Comparison of ENCODE assay signal across 24 cellular contexts in genomic region chr18:9671214-9671613, GRCh38. TPM values are rescaled to one million over a fixed set of nuclear protein-coding genes. Genes with fewer than 3 reads are reported as not detected.
"Had no signal": no experiment of that assay in that cellular context is flagged by ENCODE, and none has a peak within 500 bp of the region (broad histone marks: within the 10 kb centered on the region; RNA-seq: fewer than 3 reads in every experiment).

No MANE protein-coding gene starts in this region.

- DNase-seq: activated CD4-positive, alpha-beta T cell treated with anti-CD3 and anti-CD28 coated beads, Interleukin-2, amount 10 ng/mL, durations not matched to agents 7 days and 5 days; activated CD8-positive, alpha-beta T cell treated with anti-CD3 and anti-CD28 coated beads, Interleukin-2, amount 10 ng/mL, durations not matched to agents 7 days and 5 days; activated naive CD4-positive, alpha-beta T cell treated with anti-CD3 and anti-CD28 coated beads for 36 hours; activated naive CD8-positive, alpha-beta T cell treated with anti-CD3 and anti-CD28 coated beads, Interleukin-2, amount 50 U/mL, for 24 hours; activated T-cell treated with anti-CD3 and anti-CD28 coated beads, Interleukin-2, amount 50 U/mL, for 24 hours; anterior cingulate cortex; brain microvascular endothelial cell; cortex of kidney; gastrocnemius medialis; head of caudate nucleus; left ventricle myocardium inferior; mucosa of descending colon; naive B cell; T-helper 1 cell; T-helper 9 cell; transverse colon had no signal

- H3K9me3 ChIP-seq: gastrocnemius medialis, left ventricle myocardium inferior, mucosa of descending colon, prostate gland, right atrium auricular region, transverse colon, vagina had no signal

- H3K27ac Mint-ChIP-seq: activated CD4-positive, alpha-beta T cell treated with anti-CD3 and anti-CD28 coated beads, Interleukin-2, amount 10 ng/mL, durations not matched to agents 7 days and 5 days; activated CD8-positive, alpha-beta T cell treated with anti-CD3 and anti-CD28 coated beads, Interleukin-2, amount 10 ng/mL, durations not matched to agents 7 days and 5 days; activated naive CD4-positive, alpha-beta T cell treated with anti-CD3 and anti-CD28 coated beads for 36 hours; activated naive CD8-positive, alpha-beta T cell treated with anti-CD3 and anti-CD28 coated beads, Interleukin-2, amount 50 U/mL, for 24 hours; activated T-cell treated with anti-CD3 and anti-CD28 coated beads, Interleukin-2, amount 50 U/mL, for 24 hours; activated T-helper 2 cell treated with anti-CD3 and anti-CD28 coated beads, Interferon-gamma antibody, Interleukin-2, Interleukin-4, amounts not matched to agents 10 μg/mL and 5 μg/mL and 100 μg/mL, durations not matched to agents 14 hours and 24 hours and 36 hours; memory B cell; stimulated activated naive CD8-positive, alpha-beta T cell treated with anti-CD3 and anti-CD28 coated beads, Interleukin-15, Interleukin-2, amounts not matched to agents 100 ng/mL and 50 ng/mL, for 24 hours had no signal

- H3K27me3 Mint-ChIP-seq: memory B cell had no signal

- H3K27me3 ChIP-seq: brain microvascular endothelial cell, right atrium auricular region, transverse colon, vagina had no signal

- H3K4me3 Mint-ChIP-seq: activated CD4-positive, alpha-beta T cell treated with anti-CD3 and anti-CD28 coated beads, Interleukin-2, amount 10 ng/mL, durations not matched to agents 7 days and 5 days; activated CD8-positive, alpha-beta T cell treated with anti-CD3 and anti-CD28 coated beads, Interleukin-2, amount 10 ng/mL, durations not matched to agents 7 days and 5 days; activated naive CD4-positive, alpha-beta T cell treated with anti-CD3 and anti-CD28 coated beads for 36 hours; activated naive CD8-positive, alpha-beta T cell treated with anti-CD3 and anti-CD28 coated beads, Interleukin-2, amount 50 U/mL, for 24 hours; activated T-cell treated with anti-CD3 and anti-CD28 coated beads, Interleukin-2, amount 50 U/mL, for 24 hours; memory B cell; naive B cell; neural crest cell; stimulated activated naive CD8-positive, alpha-beta T cell treated with anti-CD3 and anti-CD28 coated beads, Interleukin-15, Interleukin-2, amounts not matched to agents 100 ng/mL and 50 ng/mL, for 24 hours had no signal

- H3K27ac ChIP-seq: brain microvascular endothelial cell, gastrocnemius medialis, left ventricle myocardium inferior, prostate gland, right atrium auricular region, transverse colon, vagina had no signal

- H3K4me3 ChIP-seq: gastrocnemius medialis, left ventricle myocardium inferior, mucosa of descending colon, prostate gland, right atrium auricular region, transverse colon, vagina had no signal

- H3K36me3 Mint-ChIP-seq: memory B cell, naive B cell had no signal

- H3K4me1 ChIP-seq: gastrocnemius medialis, prostate gland, right atrium auricular region had no signal

- H3K9me3 Mint-ChIP-seq: activated CD4-positive, alpha-beta T cell treated with anti-CD3 and anti-CD28 coated beads, Interleukin-2, amount 10 ng/mL, durations not matched to agents 7 days and 5 days; activated naive CD4-positive, alpha-beta T cell treated with anti-CD3 and anti-CD28 coated beads for 36 hours; activated naive CD8-positive, alpha-beta T cell treated with anti-CD3 and anti-CD28 coated beads, Interleukin-2, amount 50 U/mL, for 24 hours; activated T-cell treated with anti-CD3 and anti-CD28 coated beads, Interleukin-2, amount 50 U/mL, for 24 hours; activated T-helper 2 cell treated with anti-CD3 and anti-CD28 coated beads, Interferon-gamma antibody, Interleukin-2, Interleukin-4, amounts not matched to agents 10 μg/mL and 5 μg/mL and 100 μg/mL, durations not matched to agents 14 hours and 24 hours and 36 hours; memory B cell; neural crest cell; stimulated activated naive CD8-positive, alpha-beta T cell treated with anti-CD3 and anti-CD28 coated beads, Interleukin-15, Interleukin-2, amounts not matched to agents 100 ng/mL and 50 ng/mL, for 24 hours had no signal

- FAIRE-seq: endometrium had no signal

- H3K36me3 ChIP-seq: brain microvascular endothelial cell, gastrocnemius medialis, left ventricle myocardium inferior, prostate gland, right atrium auricular region, transverse colon, vagina had no signal

RNA-seq across cellular contexts. Expression of gene RAB31, which starts 36.9 kb away (rescaled TPM):
- total RNA-seq: activated CD8-positive, alpha-beta T cell treated with anti-CD3 and anti-CD28 coated beads, Interleukin-2, amount 10 ng/mL, durations not matched to agents 7 days and 5 days had no signal
